9 cellular contexts compared by ENCODE assay signal in genomic region chr12:112833939-112834338, GRCh38. TPM values are rescaled to one million over a fixed set of nuclear protein-coding genes. Genes with fewer than 3 reads are reported as not detected.
"Had no signal": no experiment of that assay in that cellular context is flagged by ENCODE, and none has a peak within 500 bp of the region (broad histone marks: within the 10 kb centered on the region; RNA-seq: fewer than 3 reads in every experiment).

No MANE protein-coding gene starts in this region.

- FAIRE-seq: G401.6, GM12878, GM12891, GM12892, GM18507, GM19239 had no signal

- H3K4me3 ChIP-seq: GM12878 had no signal

- DNase-seq: GDM1, GF-D8 had no signal

- ATAC-seq: GM12878 had no signal

RNA-seq across cellular contexts. Expression of gene RPH3A, which starts 42.4 kb away (rescaled TPM):
- total RNA-seq: G401, GM12878 had no signal
- polyA plus RNA-seq: GM12878 had no signal
